8 cellular contexts compared by ENCODE assay signal in the genomic region with DNA sequence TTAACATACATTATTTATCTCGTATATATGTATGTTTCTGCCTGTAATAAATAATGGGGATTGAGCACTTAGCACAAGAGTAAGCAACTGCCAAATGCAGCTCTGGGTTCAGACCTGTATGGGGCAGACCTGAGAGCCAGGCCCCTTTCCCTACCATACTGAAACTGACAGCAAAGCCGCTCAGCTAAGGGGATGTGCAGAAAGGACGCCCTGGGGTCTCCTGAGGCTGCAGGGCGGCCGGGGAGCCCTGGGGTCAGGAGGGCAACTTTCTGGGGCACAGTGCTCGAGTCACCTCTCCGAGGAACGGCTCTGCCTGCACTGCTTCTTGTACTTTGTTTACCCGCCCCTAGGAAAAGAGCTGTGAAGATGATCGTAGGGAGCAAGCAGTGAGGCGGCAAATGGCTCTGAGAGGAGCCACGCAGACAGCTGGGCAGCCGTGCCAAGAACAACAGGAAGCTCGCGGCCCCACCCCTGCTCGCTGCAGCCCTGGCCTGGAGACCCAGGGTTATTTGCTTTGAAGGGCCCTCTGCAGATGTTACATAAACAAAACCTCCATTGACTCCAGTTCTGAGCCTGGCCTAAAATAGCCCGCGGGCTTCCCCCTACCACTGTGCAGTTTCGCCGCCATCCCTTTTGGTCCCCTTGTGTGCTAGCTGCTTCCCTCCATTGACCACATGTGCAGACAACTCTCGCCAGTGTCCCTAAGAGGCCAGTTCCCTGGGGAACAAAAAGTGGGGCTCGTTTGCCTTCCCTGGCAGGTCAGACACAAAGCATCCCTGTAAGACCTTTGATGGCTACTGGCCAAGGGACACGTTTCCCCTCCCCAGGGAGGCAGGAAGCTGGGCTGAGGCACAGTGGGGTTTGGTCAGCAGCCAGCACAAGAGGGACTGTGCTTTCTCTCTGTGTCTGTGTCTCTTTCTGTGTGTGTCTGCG.
DNase-seq lines count a peak whose midpoint lies in the region; ATAC-seq and TF ChIP-seq lines count a peak whose summit lies in the region.

No MANE protein-coding gene starts in this region.

- H3K4me1 Mint-ChIP-seq in activated naive CD8-positive, alpha-beta T cell (ENCODE audit: low read depth) = peaks cover 15% of the 10 kb centered on the region

- H3K36me3 Mint-ChIP-seq in activated naive CD8-positive, alpha-beta T cell = no peaks in the 10 kb centered on the region

- no peaks in the 10 kb centered on the region for H3K36me3 ChIP-seq in cardiac muscle cell

- H3K9me3 Mint-ChIP-seq in activated naive CD8-positive, alpha-beta T cell (ENCODE audit: low read depth) = no peaks in the 10 kb centered on the region

- H3K9me3 ChIP-seq in cardiac muscle cell (ENCODE audit: low read depth) = no peaks in the 10 kb centered on the region

- no peak for TF ChIP-seq CTCF in cardiac muscle cell (IDR thresholded peaks at IDR 0.05; ENCODE audit: low read depth, low read length)

- DNase-seq in CD1c-positive myeloid dendritic cell (ENCODE audit: extremely low spot score) (peak; percentile 7), NCI-H2107 (lab: John Stamatoyannopoulos, UW) (peak; percentile 28), cardiac muscle cell (ENCODE audit: low read depth in 1 of 2, low spot score in 1 of 2) (peak; percentile 16 to 95), pons (ENCODE audit: low spot score) (peak; percentile 72), RKO (ENCODE audit: low spot score) (no peak)

- ATAC-seq in GM18909 (IDR thresholded peaks at IDR 0.05; ENCODE audit: poor library complexity, unreplicated experiment) = peak; percentile 81
- ATAC-seq in HG03064 (IDR thresholded peaks at IDR 0.05; ENCODE audit: low read depth, unreplicated experiment) = peak; percentile 64

- H3K4me3 Mint-ChIP-seq in activated naive CD8-positive, alpha-beta T cell = peak overlapping the region; percentile 33

- peaks cover 7% of the 10 kb centered on the region for H3K27me3 Mint-ChIP-seq in activated naive CD8-positive, alpha-beta T cell

- H3K27me3 ChIP-seq in cardiac muscle cell = no peaks in the 10 kb centered on the region

- H3K4me3 ChIP-seq in cardiac muscle cell = no peak overlapping the region

- no peak overlapping the region for H3K27ac Mint-ChIP-seq in activated naive CD8-positive, alpha-beta T cell

- no peak overlapping the region for H3K27ac ChIP-seq in cardiac muscle cell

- peaks cover 15% of the 10 kb centered on the region for H3K4me1 ChIP-seq in cardiac muscle cell (ENCODE audit: low read depth)
